ENCODE assay signal across 8 cellular contexts in the genomic region with DNA sequence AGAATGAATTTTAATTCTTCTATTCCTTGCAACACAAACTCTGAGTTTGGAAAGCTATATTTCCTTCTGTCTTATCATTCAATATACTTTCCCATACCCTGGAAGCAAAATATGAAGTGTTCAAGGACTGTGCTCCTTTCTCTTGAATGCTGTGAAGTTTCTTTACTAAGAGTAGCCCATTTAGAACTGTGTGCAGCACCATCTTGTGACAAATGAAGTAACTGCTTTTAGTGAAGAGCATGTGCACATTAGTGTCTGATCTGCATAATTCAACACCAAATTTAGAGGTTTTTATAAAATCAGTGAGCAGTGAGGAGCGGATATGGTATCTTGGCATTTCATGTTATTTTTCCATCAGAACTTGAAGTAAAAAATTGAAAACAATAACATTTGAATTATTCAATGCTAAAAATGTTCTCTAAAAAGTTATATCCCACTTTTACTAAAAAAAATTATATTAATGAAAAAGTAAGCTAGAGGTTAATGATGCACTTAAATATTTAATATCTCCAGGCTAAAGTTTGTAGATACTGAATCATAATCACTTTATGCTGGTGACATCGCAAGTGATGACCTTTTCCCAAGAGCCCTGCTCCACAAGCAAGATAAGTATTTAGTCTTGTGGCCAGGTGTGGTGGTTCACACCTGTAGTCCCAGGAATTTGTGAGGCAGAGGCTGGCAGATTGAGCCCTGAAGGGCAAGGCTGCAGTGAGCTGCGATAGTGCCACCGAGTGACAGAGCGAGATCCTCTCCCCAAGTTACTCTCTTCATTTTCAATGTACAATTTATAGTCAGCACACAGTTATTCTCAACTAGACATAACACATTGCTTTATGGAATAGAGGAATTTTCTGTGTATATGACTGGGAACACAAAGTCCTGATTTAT.
DNase-seq lines count a peak whose midpoint lies in the region; ATAC-seq and TF ChIP-seq lines count a peak whose summit lies in the region.

No MANE protein-coding gene starts in this region.

- no peak for ATAC-seq in GM21619 (IDR thresholded peaks at IDR 0.05; ENCODE audit: unreplicated experiment)

- H3K4me2 ChIP-seq in hepatocyte = no peak overlapping the region

- TF ChIP-seq CTCF in LNCAP (IDR thresholded peaks at IDR 0.05) = peak; percentile 61
- TF ChIP-seq CTCF in RWPE1 (conservative IDR thresholded peaks at IDR 0.05; ENCODE audit: low read depth) = peak; percentile 40; the same call in 1 of the 2 replicates
- peak; percentile 63 for TF ChIP-seq CTCF in hepatocyte (IDR thresholded peaks at IDR 0.05; ENCODE audit: poor library complexity)
- TF ChIP-seq CTCF in vagina (IDR thresholded peaks at IDR 0.05) = no peak
- no peak for TF ChIP-seq CTCF in spleen (IDR thresholded peaks at IDR 0.05 in 8 of 11, conservative IDR thresholded peaks at IDR 0.05 in 3 of 11)

- H4K20me1 ChIP-seq in hepatocyte (ENCODE audit: insufficient read depth, poor library complexity, severe bottlenecking) = no peaks in the 10 kb centered on the region

- H2AFZ ChIP-seq in hepatocyte = no peak overlapping the region

- DNase-seq in DMS 273 (lab: John Stamatoyannopoulos, UW; ENCODE audit: unreplicated experiment) = peak; percentile 83
- DNase-seq in RWPE1 (ENCODE audit: low spot score) = peak; percentile 5
- DNase-seq in hepatocyte (ENCODE audit: low spot score) = peak; percentile 42
- no peak for DNase-seq in activated CD8-positive, alpha-beta memory T cell treated with anti-CD3 and anti-CD28 coated beads, Interleukin-2, amount 50 U/mL, for 4 hours
- DNase-seq in vagina (ENCODE audit: extremely low spot score in 2 of 2) = no peak
- no peak for DNase-seq in spleen

- POLR2A ChIA-PET in RWPE1 (lab: Yijun Ruan, JAX; ENCODE audit: low non-redundant PET) = no interaction called here

- H3K9me2 ChIP-seq in hepatocyte (replicated peaks; ENCODE audit: insufficient read depth) = no peaks in the 10 kb centered on the region

- 79% methylated on average over 5 of the region's 5 CpGs for WGBS in hepatocyte (ENCODE audit: low lambda C conversion rate, missing lambda C conversion rate)
- 80 to 93% (median 83%) methylated on average over 5 of the region's 5 CpGs for WGBS in spleen, 5 donors

- intact Hi-C loops in vagina (cut with DNase I) (no loop called here), spleen (cut with DNase I; ENCODE audit: low total_unique reads) (no loop called here)

- H3K4me1 ChIP-seq in hepatocyte (ENCODE audit: insufficient read depth) (peaks cover 8% of the 10 kb centered on the region), vagina (no peaks in the 10 kb centered on the region), spleen (no peaks in the 10 kb centered on the region)

- no peaks in the 10 kb centered on the region for H3K79me2 ChIP-seq in hepatocyte

- TF ChIP-seq POLR2A in vagina (IDR thresholded peaks at IDR 0.05) = no peak
- TF ChIP-seq POLR2A in spleen (IDR thresholded peaks at IDR 0.05) = no peak

- H3K27me3 ChIP-seq in hepatocyte (no peaks in the 10 kb centered on the region), vagina (no peaks in the 10 kb centered on the region), spleen (replicated peaks in 1 of 7) (no peaks in the 10 kb centered on the region)

- H3K36me3 ChIP-seq in hepatocyte (replicated peaks; ENCODE audit: insufficient read depth, low read depth) (no peaks in the 10 kb centered on the region), vagina (no peaks in the 10 kb centered on the region), spleen (no peaks in the 10 kb centered on the region)

- H3K27ac ChIP-seq in RWPE1 (no peak overlapping the region), hepatocyte (no peak overlapping the region), vagina (no peak overlapping the region), spleen (no peak overlapping the region)

- no peaks in the 10 kb centered on the region for H3K9me3 ChIP-seq in hepatocyte (ENCODE audit: low read depth)
- H3K9me3 ChIP-seq in vagina = no peaks in the 10 kb centered on the region
- peaks cover 0 to under 1% (median 0%) of the 10 kb centered on the region in 8 donors for H3K9me3 ChIP-seq in spleen

- CTCF ChIA-PET in RWPE1 (lab: Yijun Ruan, JAX) = interaction anchor here (0.6 to 1.0 kb wide), 4 partner anchors 13 to 597 kb away, joined by 3 to 9 read pairs (median 4); no protein-coding TSS in a partner anchor

- H3K4me3 ChIP-seq in hepatocyte = no peak overlapping the region
- no peak overlapping the region for H3K4me3 ChIP-seq in vagina
- no peak overlapping the region for H3K4me3 ChIP-seq in spleen

Comparison
In these comparisons a context has a peak if more than half of its experiments do, and no peak if none do; other contexts are left out.
1. DNase-seq: peak in DMS 273 (single experiment), RWPE1 (single experiment) and hepatocyte (single experiment); none in activated CD8-positive, alpha-beta memory T cell treated with anti-CD3 and anti-CD28 coated beads, Interleukin-2, amount 50 U/mL, for 4 hours (single experiment), vagina (0 of 2) and spleen (single experiment).
2. CTCF ChIP-seq: peak in LNCAP (single experiment), RWPE1 (single experiment) and hepatocyte (single experiment); none in vagina (0 of 3) and spleen (0 of 11).